In the genomic region with DNA sequence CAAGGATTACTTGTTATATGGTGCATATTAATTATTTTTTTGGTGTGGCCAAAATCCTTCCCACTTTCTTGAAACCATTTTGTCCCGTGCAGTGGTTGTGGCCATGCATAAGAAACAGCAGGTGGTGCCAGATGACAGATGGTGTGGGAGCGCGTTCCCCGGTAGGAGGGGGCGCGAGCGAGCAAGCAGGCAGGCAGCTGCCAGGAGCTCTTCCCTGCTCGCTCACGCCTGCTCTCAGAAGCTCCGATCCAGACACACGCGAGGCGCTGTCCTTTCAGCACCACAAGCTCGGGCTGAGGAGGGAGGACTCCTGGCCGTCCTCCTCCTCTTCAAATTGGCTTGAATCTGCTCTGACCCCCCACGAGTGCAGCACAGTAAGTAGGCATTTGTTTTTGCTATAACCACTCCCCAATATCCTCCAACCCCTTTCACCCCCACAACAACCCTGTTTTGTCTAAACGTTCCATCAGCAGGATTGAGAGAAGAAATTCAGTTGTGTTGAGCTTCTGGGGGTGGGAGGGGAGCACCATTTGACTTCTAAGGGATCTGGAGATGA, we compare ENCODE assay signal across 1 cellular context.
TF ChIP-seq lines count a peak whose summit lies in the region.

A gene (plus strand): TSS at position 237 of the 556 bp plus-strand sequence. CDS start 1,050 bp downstream, outside the sequence.

TF ChIP-seq in HEK293, 187 proteins besides CTCF, POLR2A, EP300 and RAD21 (continued from another document and continues in another):
- TF ChIP-seq, protein P1, sequence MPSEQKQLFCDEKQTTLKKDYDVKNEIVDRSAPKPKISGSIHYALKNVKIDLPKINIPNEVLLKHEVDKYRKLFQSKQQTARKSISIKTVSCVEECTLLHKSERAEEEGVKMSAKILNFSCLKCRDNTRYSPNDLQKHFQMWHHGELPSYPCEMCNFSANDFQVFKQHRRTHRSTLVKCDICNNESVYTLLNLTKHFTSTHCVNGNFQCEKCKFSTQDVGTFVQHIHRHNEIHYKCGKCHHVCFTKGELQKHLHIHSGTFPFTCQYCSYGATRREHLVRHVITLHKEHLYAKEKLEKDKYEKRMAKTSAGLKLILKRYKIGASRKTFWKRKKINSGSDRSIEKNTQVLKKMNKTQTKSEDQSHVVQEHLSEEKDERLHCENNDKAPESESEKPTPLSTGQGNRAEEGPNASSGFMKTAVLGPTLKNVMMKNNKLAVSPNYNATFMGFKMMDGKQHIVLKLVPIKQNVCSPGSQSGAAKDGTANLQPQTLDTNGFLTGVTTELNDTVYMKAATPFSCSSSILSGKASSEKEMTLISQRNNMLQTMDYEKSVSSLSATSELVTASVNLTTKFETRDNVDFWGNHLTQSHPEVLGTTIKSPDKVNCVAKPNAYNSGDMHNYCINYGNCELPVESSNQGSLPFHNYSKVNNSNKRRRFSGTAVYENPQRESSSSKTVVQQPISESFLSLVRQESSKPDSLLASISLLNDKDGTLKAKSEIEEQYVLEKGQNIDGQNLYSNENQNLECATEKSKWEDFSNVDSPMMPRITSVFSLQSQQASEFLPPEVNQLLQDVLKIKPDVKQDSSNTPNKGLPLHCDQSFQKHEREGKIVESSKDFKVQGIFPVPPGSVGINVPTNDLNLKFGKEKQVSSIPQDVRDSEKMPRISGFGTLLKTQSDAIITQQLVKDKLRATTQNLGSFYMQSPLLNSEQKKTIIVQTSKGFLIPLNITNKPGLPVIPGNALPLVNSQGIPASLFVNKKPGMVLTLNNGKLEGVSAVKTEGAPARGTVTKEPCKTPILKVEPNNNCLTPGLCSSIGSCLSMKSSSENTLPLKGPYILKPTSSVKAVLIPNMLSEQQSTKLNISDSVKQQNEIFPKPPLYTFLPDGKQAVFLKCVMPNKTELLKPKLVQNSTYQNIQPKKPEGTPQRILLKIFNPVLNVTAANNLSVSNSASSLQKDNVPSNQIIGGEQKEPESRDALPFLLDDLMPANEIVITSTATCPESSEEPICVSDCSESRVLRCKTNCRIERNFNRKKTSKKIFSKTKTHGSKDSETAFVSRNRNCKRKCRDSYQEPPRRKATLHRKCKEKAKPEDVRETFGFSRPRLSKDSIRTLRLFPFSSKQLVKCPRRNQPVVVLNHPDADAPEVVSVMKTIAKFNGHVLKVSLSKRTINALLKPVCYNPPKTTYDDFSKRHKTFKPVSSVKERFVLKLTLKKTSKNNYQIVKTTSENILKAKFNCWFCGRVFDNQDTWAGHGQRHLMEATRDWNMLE (tag by site-specific recombination; conservative IDR thresholded peaks at IDR 0.05; ENCODE audit: low read depth), result peak; percentile 33; the same call in 1 of the 2 replicates
- no peak for TF ChIP-seq ZNF426 (tag by site-specific recombination; IDR thresholded peaks at IDR 0.05)
- no peak for TF ChIP-seq YY2 (tag by site-specific recombination; IDR thresholded peaks at IDR 0.05)
- TF ChIP-seq ZNF2 (tag by site-specific recombination; IDR thresholded peaks at IDR 0.05), result peak; percentile 72
- TF ChIP-seq TRIM28 (IDR thresholded peaks at IDR 0.05; ENCODE audit: borderline replicate concordance, low read length), result 0 out of 2 replicates have a peak, but pooled peaks have one; percentile 41
- TF ChIP-seq ZNF501 (tag by site-specific recombination; IDR thresholded peaks at IDR 0.05), result peak; percentile 62; the same call in 1 of the 2 replicates
- no peak for TF ChIP-seq HOXD13 (CRISPR knock-in tag; IDR thresholded peaks at IDR 0.05; ENCODE audit: borderline replicate concordance)
- TF ChIP-seq, protein P2, sequence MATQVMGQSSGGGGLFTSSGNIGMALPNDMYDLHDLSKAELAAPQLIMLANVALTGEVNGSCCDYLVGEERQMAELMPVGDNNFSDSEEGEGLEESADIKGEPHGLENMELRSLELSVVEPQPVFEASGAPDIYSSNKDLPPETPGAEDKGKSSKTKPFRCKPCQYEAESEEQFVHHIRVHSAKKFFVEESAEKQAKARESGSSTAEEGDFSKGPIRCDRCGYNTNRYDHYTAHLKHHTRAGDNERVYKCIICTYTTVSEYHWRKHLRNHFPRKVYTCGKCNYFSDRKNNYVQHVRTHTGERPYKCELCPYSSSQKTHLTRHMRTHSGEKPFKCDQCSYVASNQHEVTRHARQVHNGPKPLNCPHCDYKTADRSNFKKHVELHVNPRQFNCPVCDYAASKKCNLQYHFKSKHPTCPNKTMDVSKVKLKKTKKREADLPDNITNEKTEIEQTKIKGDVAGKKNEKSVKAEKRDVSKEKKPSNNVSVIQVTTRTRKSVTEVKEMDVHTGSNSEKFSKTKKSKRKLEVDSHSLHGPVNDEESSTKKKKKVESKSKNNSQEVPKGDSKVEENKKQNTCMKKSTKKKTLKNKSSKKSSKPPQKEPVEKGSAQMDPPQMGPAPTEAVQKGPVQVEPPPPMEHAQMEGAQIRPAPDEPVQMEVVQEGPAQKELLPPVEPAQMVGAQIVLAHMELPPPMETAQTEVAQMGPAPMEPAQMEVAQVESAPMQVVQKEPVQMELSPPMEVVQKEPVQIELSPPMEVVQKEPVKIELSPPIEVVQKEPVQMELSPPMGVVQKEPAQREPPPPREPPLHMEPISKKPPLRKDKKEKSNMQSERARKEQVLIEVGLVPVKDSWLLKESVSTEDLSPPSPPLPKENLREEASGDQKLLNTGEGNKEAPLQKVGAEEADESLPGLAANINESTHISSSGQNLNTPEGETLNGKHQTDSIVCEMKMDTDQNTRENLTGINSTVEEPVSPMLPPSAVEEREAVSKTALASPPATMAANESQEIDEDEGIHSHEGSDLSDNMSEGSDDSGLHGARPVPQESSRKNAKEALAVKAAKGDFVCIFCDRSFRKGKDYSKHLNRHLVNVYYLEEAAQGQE (tag by site-specific recombination; IDR thresholded peaks at IDR 0.05), result peak; percentile 99
- no peak for TF ChIP-seq ZNF416 (tag by site-specific recombination; IDR thresholded peaks at IDR 0.05)
- TF ChIP-seq ZNF549 (tag by site-specific recombination; IDR thresholded peaks at IDR 0.05), result no peak
- no peak for TF ChIP-seq ZNF830 (tag by site-specific recombination; IDR thresholded peaks at IDR 0.05; ENCODE audit: low read depth)
- TF ChIP-seq ZNF48 (tag by site-specific recombination; IDR thresholded peaks at IDR 0.05), result no peak
- peak; percentile 60 for TF ChIP-seq GLIS1 (tag by site-specific recombination; IDR thresholded peaks at IDR 0.05)
- TF ChIP-seq ZNF248 (tag by site-specific recombination; IDR thresholded peaks at IDR 0.05), result no peak
- TF ChIP-seq, protein P3, sequence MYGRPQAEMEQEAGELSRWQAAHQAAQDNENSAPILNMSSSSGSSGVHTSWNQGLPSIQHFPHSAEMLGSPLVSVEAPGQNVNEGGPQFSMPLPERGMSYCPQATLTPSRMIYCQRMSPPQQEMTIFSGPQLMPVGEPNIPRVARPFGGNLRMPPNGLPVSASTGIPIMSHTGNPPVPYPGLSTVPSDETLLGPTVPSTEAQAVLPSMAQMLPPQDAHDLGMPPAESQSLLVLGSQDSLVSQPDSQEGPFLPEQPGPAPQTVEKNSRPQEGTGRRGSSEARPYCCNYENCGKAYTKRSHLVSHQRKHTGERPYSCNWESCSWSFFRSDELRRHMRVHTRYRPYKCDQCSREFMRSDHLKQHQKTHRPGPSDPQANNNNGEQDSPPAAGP (tag by site-specific recombination; IDR thresholded peaks at IDR 0.05), result peak; percentile 76
- TF ChIP-seq SP7 (tag by site-specific recombination; IDR thresholded peaks at IDR 0.05), result 0 out of 2 replicates have a peak, but pooled peaks have one; percentile 45
- TF ChIP-seq ZBTB17 (tag by site-specific recombination; IDR thresholded peaks at IDR 0.05), result peak; percentile 89
- no peak for TF ChIP-seq ZNF202 (tag by site-specific recombination; IDR thresholded peaks at IDR 0.05; ENCODE audit: borderline replicate concordance)
- TF ChIP-seq BCL11B (tag by site-specific recombination; IDR thresholded peaks at IDR 0.05; ENCODE audit: low read depth), result no peak
- no peak for TF ChIP-seq ZNF239 (tag by site-specific recombination; IDR thresholded peaks at IDR 0.05)
- 0 out of 2 replicates have a peak, but pooled peaks have one; percentile 31 for TF ChIP-seq ZNF335 (tag by site-specific recombination; conservative IDR thresholded peaks at IDR 0.05)
- TF ChIP-seq ZNF391 (tag by site-specific recombination; IDR thresholded peaks at IDR 0.05; ENCODE audit: borderline replicate concordance, low read depth), result no peak
- TF ChIP-seq, protein P4, sequence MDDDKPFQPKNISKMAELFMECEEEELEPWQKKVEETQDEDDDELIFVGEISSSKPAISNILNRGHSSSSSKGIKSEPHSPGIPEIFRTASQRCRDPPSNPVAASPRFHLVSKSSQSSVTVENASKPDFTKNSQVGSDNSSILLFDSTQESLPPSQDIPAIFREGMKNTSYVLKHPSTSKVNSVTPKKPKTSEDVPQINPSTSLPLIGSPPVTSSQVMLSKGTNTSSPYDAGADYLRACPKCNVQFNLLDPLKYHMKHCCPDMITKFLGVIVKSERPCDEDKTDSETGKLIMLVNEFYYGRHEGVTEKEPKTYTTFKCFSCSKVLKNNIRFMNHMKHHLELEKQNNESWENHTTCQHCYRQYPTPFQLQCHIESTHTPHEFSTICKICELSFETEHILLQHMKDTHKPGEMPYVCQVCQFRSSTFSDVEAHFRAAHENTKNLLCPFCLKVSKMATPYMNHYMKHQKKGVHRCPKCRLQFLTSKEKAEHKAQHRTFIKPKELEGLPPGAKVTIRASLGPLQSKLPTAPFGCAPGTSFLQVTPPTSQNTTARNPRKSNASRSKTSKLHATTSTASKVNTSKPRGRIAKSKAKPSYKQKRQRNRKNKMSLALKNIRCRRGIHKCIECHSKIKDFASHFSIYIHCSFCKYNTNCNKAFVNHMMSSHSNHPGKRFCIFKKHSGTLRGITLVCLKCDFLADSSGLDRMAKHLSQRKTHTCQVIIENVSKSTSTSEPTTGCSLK (tag by site-specific recombination; IDR thresholded peaks at IDR 0.05), result no peak
- TF ChIP-seq MEIS1 (CRISPR knock-in tag; IDR thresholded peaks at IDR 0.05; ENCODE audit: borderline replicate concordance), result no peak
- peak; percentile 24; the same call in 1 of the 2 replicates for TF ChIP-seq ZEB2 (tag by site-specific recombination; IDR thresholded peaks at IDR 0.05)
- no peak for TF ChIP-seq YY1 (tag by site-specific recombination; IDR thresholded peaks at IDR 0.05)
- TF ChIP-seq ZNF133 (tag by site-specific recombination; IDR thresholded peaks at IDR 0.05), result no peak
- TF ChIP-seq ZNF140 (tag by site-specific recombination; IDR thresholded peaks at IDR 0.05), result no peak
- TF ChIP-seq KLF10 (tag by site-specific recombination; IDR thresholded peaks at IDR 0.05), result no peak
- 0 out of 2 replicates have a peak, but pooled peaks have one; percentile 55 for TF ChIP-seq ZIC2 (tag by site-specific recombination; IDR thresholded peaks at IDR 0.05)
- TF ChIP-seq ZNF548 (tag by site-specific recombination; IDR thresholded peaks at IDR 0.05), result no peak
- no peak for TF ChIP-seq ZNF37A (tag by site-specific recombination; IDR thresholded peaks at IDR 0.05)
- TF ChIP-seq ZNF16 (tag by site-specific recombination; IDR thresholded peaks at IDR 0.05; ENCODE audit: low read depth), result no peak
- no peak; the same call in 1 of the 2 replicates for TF ChIP-seq ZNF843 (tag by site-specific recombination; IDR thresholded peaks at IDR 0.05)
- TF ChIP-seq FEZF1 (tag by site-specific recombination; IDR thresholded peaks at IDR 0.05), result no peak; the same call in 1 of the 2 replicates
- TF ChIP-seq ZNF529 (tag by site-specific recombination; IDR thresholded peaks at IDR 0.05; ENCODE audit: insufficient replicate concordance), result no peak
- no peak for TF ChIP-seq SP3 (tag by site-specific recombination; IDR thresholded peaks at IDR 0.05)
- TF ChIP-seq ZNF654 (tag by site-specific recombination; IDR thresholded peaks at IDR 0.05; ENCODE audit: low read depth), result peak; percentile 95
- TF ChIP-seq ZNF785 (tag by site-specific recombination; IDR thresholded peaks at IDR 0.05), result no peak
- TF ChIP-seq, protein P5, sequence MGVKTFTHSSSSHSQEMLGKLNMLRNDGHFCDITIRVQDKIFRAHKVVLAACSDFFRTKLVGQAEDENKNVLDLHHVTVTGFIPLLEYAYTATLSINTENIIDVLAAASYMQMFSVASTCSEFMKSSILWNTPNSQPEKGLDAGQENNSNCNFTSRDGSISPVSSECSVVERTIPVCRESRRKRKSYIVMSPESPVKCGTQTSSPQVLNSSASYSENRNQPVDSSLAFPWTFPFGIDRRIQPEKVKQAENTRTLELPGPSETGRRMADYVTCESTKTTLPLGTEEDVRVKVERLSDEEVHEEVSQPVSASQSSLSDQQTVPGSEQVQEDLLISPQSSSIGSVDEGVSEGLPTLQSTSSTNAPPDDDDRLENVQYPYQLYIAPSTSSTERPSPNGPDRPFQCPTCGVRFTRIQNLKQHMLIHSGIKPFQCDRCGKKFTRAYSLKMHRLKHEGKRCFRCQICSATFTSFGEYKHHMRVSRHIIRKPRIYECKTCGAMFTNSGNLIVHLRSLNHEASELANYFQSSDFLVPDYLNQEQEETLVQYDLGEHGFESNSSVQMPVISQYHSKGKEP (tag by site-specific recombination; IDR thresholded peaks at IDR 0.05), result no peak
- TF ChIP-seq MZF1 (tag by site-specific recombination; IDR thresholded peaks at IDR 0.05; ENCODE audit: borderline replicate concordance), result no peak
- TF ChIP-seq ZNF510 (tag by site-specific recombination; IDR thresholded peaks at IDR 0.05; ENCODE audit: insufficient replicate concordance), result no peak
- TF ChIP-seq GLI4 (tag by site-specific recombination; IDR thresholded peaks at IDR 0.05), result no peak
- TF ChIP-seq, protein P6, sequence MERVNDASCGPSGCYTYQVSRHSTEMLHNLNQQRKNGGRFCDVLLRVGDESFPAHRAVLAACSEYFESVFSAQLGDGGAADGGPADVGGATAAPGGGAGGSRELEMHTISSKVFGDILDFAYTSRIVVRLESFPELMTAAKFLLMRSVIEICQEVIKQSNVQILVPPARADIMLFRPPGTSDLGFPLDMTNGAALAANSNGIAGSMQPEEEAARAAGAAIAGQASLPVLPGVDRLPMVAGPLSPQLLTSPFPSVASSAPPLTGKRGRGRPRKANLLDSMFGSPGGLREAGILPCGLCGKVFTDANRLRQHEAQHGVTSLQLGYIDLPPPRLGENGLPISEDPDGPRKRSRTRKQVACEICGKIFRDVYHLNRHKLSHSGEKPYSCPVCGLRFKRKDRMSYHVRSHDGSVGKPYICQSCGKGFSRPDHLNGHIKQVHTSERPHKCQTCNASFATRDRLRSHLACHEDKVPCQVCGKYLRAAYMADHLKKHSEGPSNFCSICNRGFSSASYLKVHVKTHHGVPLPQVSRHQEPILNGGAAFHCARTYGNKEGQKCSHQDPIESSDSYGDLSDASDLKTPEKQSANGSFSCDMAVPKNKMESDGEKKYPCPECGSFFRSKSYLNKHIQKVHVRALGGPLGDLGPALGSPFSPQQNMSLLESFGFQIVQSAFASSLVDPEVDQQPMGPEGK (tag by site-specific recombination; IDR thresholded peaks at IDR 0.05), result no peak
- no peak for TF ChIP-seq ZNF530 (tag by site-specific recombination; IDR thresholded peaks at IDR 0.05; ENCODE audit: low read depth)
- TF ChIP-seq EGR2 (tag by site-specific recombination; IDR thresholded peaks at IDR 0.05; ENCODE audit: low read depth), result peak; percentile 36
- TF ChIP-seq ZNF174 (tag by site-specific recombination; IDR thresholded peaks at IDR 0.05), result no peak
- no peak for TF ChIP-seq ZNF350 (tag by site-specific recombination; IDR thresholded peaks at IDR 0.05)
- TF ChIP-seq ZSCAN30 (tag by site-specific recombination; IDR thresholded peaks at IDR 0.05), result peak; percentile 94
- peak; percentile 59; the same call in 1 of the 2 replicates for TF ChIP-seq IKZF3 (tag by site-specific recombination; IDR thresholded peaks at IDR 0.05)
- TF ChIP-seq ZFP69B (tag by site-specific recombination; IDR thresholded peaks at IDR 0.05), result no peak
